12 cellular contexts compared by ENCODE assay signal in genomic region chr1:234515411-234515810, GRCh38. TPM values are rescaled to one million over a fixed set of nuclear protein-coding genes. Genes with fewer than 3 reads are reported as not detected.
DNase-seq lines count a peak whose midpoint lies in the region; ATAC-seq, FAIRE-seq and TF ChIP-seq lines count a peak whose summit lies in the region.
"Had no signal": no experiment of that assay in that cellular context is flagged by ENCODE, and none has a peak within 500 bp of the region (broad histone marks: within the 10 kb centered on the region; RNA-seq: fewer than 3 reads in every experiment).

No MANE protein-coding gene starts in this region.

- H2BK120ac ChIP-seq in IMR-90 (ENCODE audit: low read depth, low read length) (peak overlapping the region; percentile 59; the same call in 1 of the 2 replicates), mesendoderm (ENCODE audit: low read depth, low read length) (no peak overlapping the region)

- POLR2A ChIA-PET in A549 (lab: Yijun Ruan, JAX) = no interaction called here
- POLR2A ChIA-PET in IMR-90 (lab: Charles Lee; ENCODE audit: unreplicated experiment) = no interaction called here
- POLR2A ChIA-PET in T-cell (lab: Charles Lee) = interaction anchor here in 1 of 2 donors (0.7 kb wide), 2 partner anchors 9 to 14 kb away, joined by 3 read pairs; no protein-coding TSS in a partner anchor

- no TSS peak for BruUV-seq in IMR-90 (replicated peaks; lab: Mats Ljungman, UMichigan)

- H3K79me1 ChIP-seq in IMR-90 (ENCODE audit: low read depth in 1 of 2, low read length in 2 of 2) (no peaks in the 10 kb centered on the region), mesendoderm (ENCODE audit: low read length) (no peaks in the 10 kb centered on the region)

- no peaks in the 10 kb centered on the region for H3K27me3 ChIP-seq in IMR-90 (ENCODE audit: control insufficient read depth, insufficient read depth, low read length)
- no peaks in the 10 kb centered on the region for H3K27me3 ChIP-seq in mesendoderm (ENCODE audit: insufficient read depth, low read length, poor library complexity)
- H3K27me3 ChIP-seq: adrenal gland had no signal

- H3K27me3 Mint-ChIP-seq in T-cell = peaks cover 0 to 4% of the 10 kb centered on the region in 2 donors

- peak; percentile 13 for FAIRE-seq in A549 (lab: Jason Lieb, UNC)

- peak in 1 of 2 experiments; percentile 37 for DNase-seq in A549 (ENCODE audit: low read depth in 1 of 2, low spot score in 1 of 2)
- peak; percentile 59 for DNase-seq in IMR-90
- DNase-seq in caudate nucleus (lab: John Stamatoyannopoulos, UW) = no peak
- peak; percentile 88 for DNase-seq in mesendoderm
- no peak for DNase-seq in T-cell
- no peak for DNase-seq in NCI-H1092 (lab: John Stamatoyannopoulos, UW)
- no peak for DNase-seq in stimulated activated CD4-positive, alpha-beta T cell treated with anti-CD3 and anti-CD28 coated beads, Interleukin-2, amount 100 ng/mL, for 48 hours
- DNase-seq in NCI-H748 treated with DMSO at 0.1 percent for 48 hours (lab: John Stamatoyannopoulos, UW) = no peak
- DNase-seq: adrenal gland; CD4-positive, CD25-positive, alpha-beta regulatory T cell; NCI-H446 had no signal

- H3K36me3 Mint-ChIP-seq in T-cell = no peaks in the 10 kb centered on the region
- H3K36me3 Mint-ChIP-seq: CD4-positive, CD25-positive, alpha-beta regulatory T cell had no signal

- H3K27ac Mint-ChIP-seq in T-cell = no peak overlapping the region

- H2AFZ ChIP-seq in IMR-90 (replicated peaks; ENCODE audit: low read length, poor library complexity) = no peak overlapping the region

- H3K4me2 ChIP-seq in A549 = peak overlapping the region; percentile 47
- peak overlapping the region; percentile 66; the same call in 1 of the 2 replicates for H3K4me2 ChIP-seq in IMR-90 (ENCODE audit: low read depth, low read length)
- no peak overlapping the region for H3K4me2 ChIP-seq in mesendoderm (ENCODE audit: low read length)

- H3K4me3 Mint-ChIP-seq in T-cell = no peak overlapping the region
- H3K4me3 Mint-ChIP-seq: CD4-positive, CD25-positive, alpha-beta regulatory T cell had no signal

- peak overlapping the region; percentile 15; the same call in 1 of the 3 replicates for H2BK15ac ChIP-seq in IMR-90 (ENCODE audit: low read depth, low read length)
- no peak overlapping the region for H2BK15ac ChIP-seq in mesendoderm (replicated peaks; ENCODE audit: low read depth)

- H3K4me3 ChIP-seq in A549 (no peak overlapping the region), IMR-90 (ENCODE audit: insufficient read depth, low read depth, low read length) (no peak overlapping the region), mesendoderm (ENCODE audit: low read length) (no peak overlapping the region)
- H3K4me3 ChIP-seq: adrenal gland had no signal

- ATAC-seq in A549 (peak in 1 of 2 experiments; percentile 65; a peak in 4 of 6 replicates), IMR-90 (ENCODE audit: low read depth) (peak; percentile 83), T-cell (replicated peaks in 1 of 4) (no peak)

- H4K5ac ChIP-seq in IMR-90 (ENCODE audit: low read depth, low read length) (peak overlapping the region; percentile 9), mesendoderm (ENCODE audit: low read length) (no peak overlapping the region)

- peak overlapping the region; percentile 27; the same call in 1 of the 2 replicates for H2BK20ac ChIP-seq in IMR-90 (ENCODE audit: low read depth, low read length)

- H3K56ac ChIP-seq in IMR-90 (ENCODE audit: extremely low read depth, insufficient read depth, low read length) = peak overlapping the region; percentile 5; the same call in 1 of the 2 replicates
- peak overlapping the region; percentile 6 for H3K56ac ChIP-seq in mesendoderm (ENCODE audit: low read length)

- peak overlapping the region in 1 of 2 experiments; percentile 81; a peak in 2 of 4 replicates for H4K8ac ChIP-seq in IMR-90 (ENCODE audit: low read depth in 2 of 2, low read length in 2 of 2)
- no peak overlapping the region for H4K8ac ChIP-seq in mesendoderm (ENCODE audit: low read depth, low read length)

- no peaks in the 10 kb centered on the region for H3K4me1 Mint-ChIP-seq in T-cell
- H3K4me1 Mint-ChIP-seq: CD4-positive, CD25-positive, alpha-beta regulatory T cell had no signal

- peak overlapping the region; percentile 28 for H3K14ac ChIP-seq in IMR-90 (replicated peaks; ENCODE audit: low read depth, low read length)

- H3K4me1 ChIP-seq in A549 (peaks cover 25% of the 10 kb centered on the region), IMR-90 (ENCODE audit: control insufficient read depth, insufficient read depth, low read length) (peaks cover 9% of the 10 kb centered on the region), mesendoderm (ENCODE audit: control insufficient read depth, low read depth, low read length) (peaks cover 4% of the 10 kb centered on the region)

- peak overlapping the region; percentile 16; the same call in 1 of the 2 replicates for H4K91ac ChIP-seq in IMR-90 (ENCODE audit: insufficient read depth, low read depth, low read length)

- H3K9me3 Mint-ChIP-seq in T-cell = no peaks in the 10 kb centered on the region

- TF ChIP-seq POLR2A in A549 (IDR thresholded peaks at IDR 0.05; ENCODE audit: low read length) (no peak), IMR-90 (IDR thresholded peaks at IDR 0.05; ENCODE audit: low read depth, low read length) (no peak)

- H3K79me2 ChIP-seq in mesendoderm (ENCODE audit: control insufficient read depth, insufficient read depth, low read length) = no peaks in the 10 kb centered on the region

- no peaks in the 10 kb centered on the region for H4K20me1 ChIP-seq in IMR-90 (ENCODE audit: insufficient read depth, low read length)

- H2AK9ac ChIP-seq in IMR-90 (replicated peaks; ENCODE audit: low read depth, low read length, poor library complexity) = no peak overlapping the region

- H3K18ac ChIP-seq in IMR-90 (ENCODE audit: low read depth, low read length) (peak overlapping the region; percentile 74; the same call in 1 of the 2 replicates), mesendoderm (ENCODE audit: low read length) (peak overlapping the region; percentile 51)

- intact Hi-C loops in IMR-90 (cut with micrococcal nuclease) = no loop called here

- dilution Hi-C loops in IMR-90 (cut with HindIII; ENCODE audit: low sequenced_read_pairs, unreplicated experiment) = no loop called here

- peak overlapping the region; percentile 64 to 79 for H3K27ac ChIP-seq in A549
- H3K27ac ChIP-seq in IMR-90 (ENCODE audit: insufficient read depth, low read length) = peak overlapping the region; percentile 40
- peak overlapping the region; percentile 39 for H3K27ac ChIP-seq in caudate nucleus (ENCODE audit: low read depth, low read length)
- peak overlapping the region; percentile 77 for H3K27ac ChIP-seq in mesendoderm (ENCODE audit: low read depth, low read length)
- H3K27ac ChIP-seq: VCaP had no signal

- H3K9me3 ChIP-seq in A549 (no peaks in the 10 kb centered on the region), IMR-90 (ENCODE audit: control insufficient read depth, insufficient read depth, low read length) (no peaks in the 10 kb centered on the region)
- H3K9me3 ChIP-seq: adrenal gland had no signal

- no peak for TF ChIP-seq EP300 in A549 (IDR thresholded peaks at IDR 0.05)

- H3K23ac ChIP-seq in IMR-90 (ENCODE audit: low read depth, low read length) = peak overlapping the region; percentile 5; the same call in 1 of the 2 replicates
- no peak overlapping the region for H3K23ac ChIP-seq in mesendoderm (ENCODE audit: low read length)

- TF ChIP-seq RAD21 in A549 (conservative IDR thresholded peaks at IDR 0.05 in 1 of 2, IDR thresholded peaks at IDR 0.05 in 1 of 2) (no peak), IMR-90 (IDR thresholded peaks at IDR 0.05; ENCODE audit: low read length) (no peak)

- in situ Hi-C loops in IMR-90 (cut with MboI; ENCODE audit: low sequenced_read_pairs) = no loop called here

- H3K4ac ChIP-seq in IMR-90 (ENCODE audit: low read depth, low read length) (peak overlapping the region; percentile 47), mesendoderm (ENCODE audit: low read depth, low read length) (peak overlapping the region; percentile 60)

- H3K9me1 ChIP-seq in IMR-90 (ENCODE audit: insufficient read depth, low read length) = peaks cover 9% of the 10 kb centered on the region

- no peaks in the 10 kb centered on the region for H3K36me3 ChIP-seq in IMR-90 (ENCODE audit: control insufficient read depth, insufficient read depth, low read length)
- no peaks in the 10 kb centered on the region for H3K36me3 ChIP-seq in mesendoderm (ENCODE audit: control insufficient read depth, insufficient read depth, low read length)
- H3K36me3 ChIP-seq: adrenal gland had no signal

- TF ChIP-seq CTCF in A549 (IDR thresholded peaks at IDR 0.05) (no peak), IMR-90 (conservative IDR thresholded peaks at IDR 0.05; ENCODE audit: low read depth, low read length) (no peak)

- 39% methylated on average over 2 of the region's 2 CpGs for WGBS in A549 (ENCODE audit: missing lambda C conversion rate)
- WGBS in IMR-90 (ENCODE audit: extremely low coverage in 2 of 2, insufficient read length in 1 of 2), 2 experiments = no CpG with 5 or more reads among the region's 2 CpGs
- WGBS in mesendoderm (ENCODE audit: extremely low coverage, insufficient coverage, low lambda C conversion rate) = no CpG with 5 or more reads among the region's 2 CpGs

- H2AK5ac ChIP-seq in IMR-90 (ENCODE audit: low read depth, low read length) = no peak overlapping the region
- H2AK5ac ChIP-seq in mesendoderm (ENCODE audit: low read length) = no peak overlapping the region

- H3K9ac ChIP-seq in IMR-90 (ENCODE audit: low read depth, low read length) = no peak overlapping the region
- no peak overlapping the region for H3K9ac ChIP-seq in mesendoderm (ENCODE audit: low read length)

- H2BK5ac ChIP-seq in IMR-90 (ENCODE audit: low read depth, low read length, poor library complexity, severe bottlenecking) (peak overlapping the region; percentile 80), mesendoderm (ENCODE audit: low read length) (no peak overlapping the region)

- CTCF ChIA-PET in A549 (lab: Yijun Ruan, JAX) (interaction anchor here (1.0 to 1.7 kb wide), 3 partner anchors 15 to 17 kb away, joined by 3 to 5 read pairs (median 3); no protein-coding TSS in a partner anchor), IMR-90 (lab: Yijun Ruan, JAX) (interaction anchor here (0.6 kb wide), 1 partner anchor 60 kb away, joined by 3 read pairs; no protein-coding TSS in a partner anchor), T-cell (lab: Charles Lee) (no interaction called here)

TF ChIP-seq in IMR-90, 13 proteins besides CTCF, POLR2A, EP300 and RAD21 (continues in another document):
- no peak for TF ChIP-seq MAFK (IDR thresholded peaks at IDR 0.05; ENCODE audit: low read depth, low read length)

RNA-seq across cellular contexts. Expression of gene TARBP1, which starts 36.4 kb away (rescaled TPM):
- polyA plus RNA-seq in A549 (2011; rRNA removed) (41.1 and 44.7 TPM in 2 replicates), A549 (2017; fragmentation: RNase III; extraction: RNeasy Plus Mini Kit Qiagen cat#74134 plus additional on column Dnase treatment) (22.4 to 25.7 TPM (median 23.1 TPM) in 3 replicates), IMR-90 (2012; rRNA removed) (16.0 and 17.7 TPM in 2 replicates)
- 20.3 and 22.1 TPM in 2 replicates for polyA plus RNA-seq in A549 (2012; cell fraction: cytosol; rRNA removed)
- 28.3 and 55.1 TPM in 2 replicates for polyA plus RNA-seq in A549 (2012; cell fraction: nucleus; rRNA removed)
- polyA minus RNA-seq in A549 (2011; rRNA and poly(A)+ RNA removed) = 18.5 and 18.9 TPM in 2 replicates
- total RNA-seq in IMR-90 (2012; rRNA removed) (10.6 and 12.8 TPM in 2 replicates), T-cell (10 to 100 TPM; 33.9 to 60.7 (median 40.6) TPM)
- 2.9 and 4.6 TPM in 2 replicates for polyA plus RNA-seq in IMR-90 (2012; cell fraction: cytosol; rRNA removed)
- 20.3 and 133 TPM in 2 replicates for polyA plus RNA-seq in IMR-90 (2012; cell fraction: nucleus; rRNA removed; ENCODE audit: low replicate concordance)
- 10.7 TPM for polyA plus RNA-seq in mesendoderm (2013, experiment 1 of 2)
- polyA plus RNA-seq in mesendoderm (2013, experiment 2 of 2) = 11.7 TPM

Comparison
In these comparisons a context has a peak if more than half of its experiments do, and no peak if none do; other contexts are left out.
1. DNase-seq: peak in IMR-90 (single experiment) and mesendoderm (single experiment); none in caudate nucleus (0 of 61), T-cell (0 of 34), NCI-H1092 (single experiment), stimulated activated CD4-positive, alpha-beta T cell treated with anti-CD3 and anti-CD28 coated beads, Interleukin-2, amount 100 ng/mL, for 48 hours (0 of 2) and NCI-H748 treated with DMSO at 0.1 percent for 48 hours (single experiment).
2. CTCF ChIA-PET loops: an anchor here in A549 (1.0 to 1.7 kb wide) and IMR-90 (0.6 kb wide); none called in T-cell.
3. Peak in every context shown above with its lines, with median percentiles within 50 percentile points of each other: H3K27ac ChIP-seq.